In the genomic region with DNA sequence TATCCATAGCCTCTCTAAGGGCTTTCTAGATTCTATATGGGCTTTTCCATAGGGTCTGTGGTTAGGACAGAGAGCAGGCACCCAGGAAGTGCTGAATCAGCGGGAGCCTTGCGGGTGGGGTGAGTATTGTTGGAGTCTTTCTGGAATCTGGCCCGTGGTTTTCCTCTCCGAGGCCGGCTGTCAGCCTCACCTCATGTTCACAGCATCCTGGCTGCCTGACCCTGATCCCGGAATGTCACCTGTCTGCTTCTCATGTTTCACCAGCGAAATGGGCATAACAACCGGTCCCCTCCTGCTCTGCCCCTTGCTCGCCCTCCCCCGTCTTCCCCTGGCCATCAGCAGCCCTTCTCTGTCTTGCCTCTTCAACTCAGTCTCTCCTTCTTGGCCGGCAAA, we compare ENCODE assay signal across 1 cellular context.
TF ChIP-seq lines count a peak whose summit lies in the region.

No MANE protein-coding gene starts in this region.

TF ChIP-seq in HepG2, 621 proteins besides CTCF, POLR2A, EP300 and RAD21:
- TF ChIP-seq, protein P1, sequence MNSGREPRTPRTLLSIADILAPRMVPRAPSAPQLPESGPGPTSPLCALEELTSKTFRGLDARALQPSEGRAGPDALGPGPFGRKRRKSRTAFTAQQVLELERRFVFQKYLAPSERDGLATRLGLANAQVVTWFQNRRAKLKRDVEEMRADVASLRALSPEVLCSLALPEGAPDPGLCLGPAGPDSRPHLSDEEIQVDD (CRISPR knock-in tag; IDR thresholded peaks at IDR 0.05; ENCODE audit: borderline replicate concordance): no peak
- TF ChIP-seq SMC3 (IDR thresholded peaks at IDR 0.05; ENCODE audit: low read length) (no peak), MAFK (conservative IDR thresholded peaks at IDR 0.05 in 1 of 2, IDR thresholded peaks at IDR 0.05 in 1 of 2; ENCODE audit: low read length in 2 of 2) (peak; percentile 88), ZNF510 (CRISPR knock-in tag; IDR thresholded peaks at IDR 0.05; ENCODE audit: low read depth) (no peak), SMAD1 (CRISPR knock-in tag; IDR thresholded peaks at IDR 0.05; ENCODE audit: borderline replicate concordance, low read depth) (no peak), ARNTL (CRISPR knock-in tag; IDR thresholded peaks at IDR 0.05) (no peak), MAFF (IDR thresholded peaks at IDR 0.05; ENCODE audit: low read depth, low read length) (peak; percentile 79), ZNF296 (CRISPR knock-in tag; conservative IDR thresholded peaks at IDR 0.05) (no peak), MYC (CRISPR knock-in tag; IDR thresholded peaks at IDR 0.05; ENCODE audit: borderline replicate concordance) (0 out of 2 replicates have a peak, but pooled peaks have one; percentile 5), FOXK2 (IDR thresholded peaks at IDR 0.05) (no peak), ZNF772 (CRISPR knock-in tag; IDR thresholded peaks at IDR 0.05) (no peak), SCMH1 (CRISPR knock-in tag; IDR thresholded peaks at IDR 0.05; ENCODE audit: borderline replicate concordance) (no peak), NCOA1 (CRISPR knock-in tag; IDR thresholded peaks at IDR 0.05) (no peak), ZNF629 (CRISPR knock-in tag; conservative IDR thresholded peaks at IDR 0.05) (peak; percentile 76), POLR2AphosphoS5 (IDR thresholded peaks at IDR 0.05; ENCODE audit: low read depth, low read length) (no peak), MED1 (CRISPR knock-in tag; IDR thresholded peaks at IDR 0.05) (peak; percentile 12; the same call in 1 of the 2 replicates), ZNF235 (CRISPR knock-in tag; IDR thresholded peaks at IDR 0.05; ENCODE audit: borderline replicate concordance) (no peak), ELF4 (CRISPR knock-in tag; IDR thresholded peaks at IDR 0.05; ENCODE audit: borderline replicate concordance) (no peak), SIX1 (CRISPR knock-in tag; IDR thresholded peaks at IDR 0.05; ENCODE audit: borderline replicate concordance) (peak; percentile 15; the same call in 1 of the 2 replicates), GTF3A (CRISPR knock-in tag; conservative IDR thresholded peaks at IDR 0.05) (no peak), REPIN1 (CRISPR knock-in tag; IDR thresholded peaks at IDR 0.05; ENCODE audit: borderline replicate concordance, low read depth) (no peak), ZMYM3 (CRISPR knock-in tag; IDR thresholded peaks at IDR 0.05) (0 out of 2 replicates have a peak, but pooled peaks have one; percentile 8)
- TF ChIP-seq, protein P2, sequence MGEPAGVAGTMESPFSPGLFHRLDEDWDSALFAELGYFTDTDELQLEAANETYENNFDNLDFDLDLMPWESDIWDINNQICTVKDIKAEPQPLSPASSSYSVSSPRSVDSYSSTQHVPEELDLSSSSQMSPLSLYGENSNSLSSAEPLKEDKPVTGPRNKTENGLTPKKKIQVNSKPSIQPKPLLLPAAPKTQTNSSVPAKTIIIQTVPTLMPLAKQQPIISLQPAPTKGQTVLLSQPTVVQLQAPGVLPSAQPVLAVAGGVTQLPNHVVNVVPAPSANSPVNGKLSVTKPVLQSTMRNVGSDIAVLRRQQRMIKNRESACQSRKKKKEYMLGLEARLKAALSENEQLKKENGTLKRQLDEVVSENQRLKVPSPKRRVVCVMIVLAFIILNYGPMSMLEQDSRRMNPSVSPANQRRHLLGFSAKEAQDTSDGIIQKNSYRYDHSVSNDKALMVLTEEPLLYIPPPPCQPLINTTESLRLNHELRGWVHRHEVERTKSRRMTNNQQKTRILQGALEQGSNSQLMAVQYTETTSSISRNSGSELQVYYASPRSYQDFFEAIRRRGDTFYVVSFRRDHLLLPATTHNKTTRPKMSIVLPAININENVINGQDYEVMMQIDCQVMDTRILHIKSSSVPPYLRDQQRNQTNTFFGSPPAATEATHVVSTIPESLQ (CRISPR knock-in tag; conservative IDR thresholded peaks at IDR 0.05): no peak
- TF ChIP-seq, protein P3, sequence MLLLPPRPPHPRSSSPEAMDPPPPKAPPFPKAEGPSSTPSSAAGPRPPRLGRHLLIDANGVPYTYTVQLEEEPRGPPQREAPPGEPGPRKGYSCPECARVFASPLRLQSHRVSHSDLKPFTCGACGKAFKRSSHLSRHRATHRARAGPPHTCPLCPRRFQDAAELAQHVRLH (CRISPR knock-in tag; IDR thresholded peaks at IDR 0.05; ENCODE audit: borderline replicate concordance, low read depth): no peak
- TF ChIP-seq, protein P4, sequence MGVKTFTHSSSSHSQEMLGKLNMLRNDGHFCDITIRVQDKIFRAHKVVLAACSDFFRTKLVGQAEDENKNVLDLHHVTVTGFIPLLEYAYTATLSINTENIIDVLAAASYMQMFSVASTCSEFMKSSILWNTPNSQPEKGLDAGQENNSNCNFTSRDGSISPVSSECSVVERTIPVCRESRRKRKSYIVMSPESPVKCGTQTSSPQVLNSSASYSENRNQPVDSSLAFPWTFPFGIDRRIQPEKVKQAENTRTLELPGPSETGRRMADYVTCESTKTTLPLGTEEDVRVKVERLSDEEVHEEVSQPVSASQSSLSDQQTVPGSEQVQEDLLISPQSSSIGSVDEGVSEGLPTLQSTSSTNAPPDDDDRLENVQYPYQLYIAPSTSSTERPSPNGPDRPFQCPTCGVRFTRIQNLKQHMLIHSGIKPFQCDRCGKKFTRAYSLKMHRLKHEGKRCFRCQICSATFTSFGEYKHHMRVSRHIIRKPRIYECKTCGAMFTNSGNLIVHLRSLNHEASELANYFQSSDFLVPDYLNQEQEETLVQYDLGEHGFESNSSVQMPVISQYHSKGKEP (CRISPR knock-in tag; IDR thresholded peaks at IDR 0.05): no peak
- TF ChIP-seq, protein P5, sequence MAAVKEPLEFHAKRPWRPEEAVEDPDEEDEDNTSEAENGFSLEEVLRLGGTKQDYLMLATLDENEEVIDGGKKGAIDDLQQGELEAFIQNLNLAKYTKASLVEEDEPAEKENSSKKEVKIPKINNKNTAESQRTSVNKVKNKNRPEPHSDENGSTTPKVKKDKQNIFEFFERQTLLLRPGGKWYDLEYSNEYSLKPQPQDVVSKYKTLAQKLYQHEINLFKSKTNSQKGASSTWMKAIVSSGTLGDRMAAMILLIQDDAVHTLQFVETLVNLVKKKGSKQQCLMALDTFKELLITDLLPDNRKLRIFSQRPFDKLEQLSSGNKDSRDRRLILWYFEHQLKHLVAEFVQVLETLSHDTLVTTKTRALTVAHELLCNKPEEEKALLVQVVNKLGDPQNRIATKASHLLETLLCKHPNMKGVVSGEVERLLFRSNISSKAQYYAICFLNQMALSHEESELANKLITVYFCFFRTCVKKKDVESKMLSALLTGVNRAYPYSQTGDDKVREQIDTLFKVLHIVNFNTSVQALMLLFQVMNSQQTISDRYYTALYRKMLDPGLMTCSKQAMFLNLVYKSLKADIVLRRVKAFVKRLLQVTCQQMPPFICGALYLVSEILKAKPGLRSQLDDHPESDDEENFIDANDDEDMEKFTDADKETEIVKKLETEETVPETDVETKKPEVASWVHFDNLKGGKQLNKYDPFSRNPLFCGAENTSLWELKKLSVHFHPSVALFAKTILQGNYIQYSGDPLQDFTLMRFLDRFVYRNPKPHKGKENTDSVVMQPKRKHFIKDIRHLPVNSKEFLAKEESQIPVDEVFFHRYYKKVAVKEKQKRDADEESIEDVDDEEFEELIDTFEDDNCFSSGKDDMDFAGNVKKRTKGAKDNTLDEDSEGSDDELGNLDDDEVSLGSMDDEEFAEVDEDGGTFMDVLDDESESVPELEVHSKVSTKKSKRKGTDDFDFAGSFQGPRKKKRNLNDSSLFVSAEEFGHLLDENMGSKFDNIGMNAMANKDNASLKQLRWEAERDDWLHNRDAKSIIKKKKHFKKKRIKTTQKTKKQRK (IDR thresholded peaks at IDR 0.05; ENCODE audit: low read length): no peak
